Comparison of ENCODE assay signal across 8 cellular contexts in the genomic region with DNA sequence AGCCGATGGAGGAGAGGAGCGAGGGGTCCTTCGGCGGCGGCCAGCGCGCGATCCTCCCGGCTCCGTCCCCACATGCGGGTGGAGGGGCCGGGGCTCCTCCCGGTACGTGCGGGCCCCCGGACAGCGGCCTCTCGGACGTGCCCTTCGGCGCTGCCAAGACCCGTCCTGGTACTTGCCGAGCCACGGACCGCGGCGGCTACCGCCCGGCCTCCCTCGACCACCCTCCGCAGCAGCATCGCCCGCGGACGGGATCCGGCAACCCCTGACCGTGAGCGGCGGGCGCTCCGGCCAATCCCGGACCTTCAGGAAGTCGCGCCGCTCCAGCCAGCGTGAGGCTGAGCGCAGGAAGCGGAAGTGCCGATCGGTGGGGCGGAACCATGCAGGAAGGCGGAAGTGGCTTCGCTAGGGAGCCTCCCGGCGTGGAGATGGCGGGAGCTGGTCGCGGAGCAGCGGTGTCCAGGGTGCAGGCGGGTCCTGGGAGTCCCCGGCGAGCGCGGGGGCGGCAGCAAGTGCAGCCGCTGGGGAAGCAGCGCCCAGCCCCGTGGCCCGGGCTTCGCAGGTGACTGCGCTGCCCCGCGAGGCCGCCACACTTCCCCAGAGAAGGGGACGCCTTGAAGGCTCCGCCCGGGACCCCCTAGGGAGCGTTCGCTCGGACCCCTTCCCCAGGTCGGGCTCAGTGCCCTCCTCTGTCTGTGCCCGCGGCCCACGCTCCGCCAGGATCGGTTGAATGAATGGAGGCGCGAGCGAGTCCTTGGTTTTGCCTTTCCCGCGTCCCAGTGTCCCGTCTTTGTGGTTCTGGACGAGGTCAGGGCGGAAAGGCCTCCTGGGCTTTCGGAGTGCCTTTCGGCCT. TPM values are rescaled to one million over a fixed set of nuclear protein-coding genes. Genes with fewer than 3 reads are reported as not detected.
DNase-seq lines count a peak whose midpoint lies in the region; TF ChIP-seq lines count a peak whose summit lies in the region.

A gene with protein sequence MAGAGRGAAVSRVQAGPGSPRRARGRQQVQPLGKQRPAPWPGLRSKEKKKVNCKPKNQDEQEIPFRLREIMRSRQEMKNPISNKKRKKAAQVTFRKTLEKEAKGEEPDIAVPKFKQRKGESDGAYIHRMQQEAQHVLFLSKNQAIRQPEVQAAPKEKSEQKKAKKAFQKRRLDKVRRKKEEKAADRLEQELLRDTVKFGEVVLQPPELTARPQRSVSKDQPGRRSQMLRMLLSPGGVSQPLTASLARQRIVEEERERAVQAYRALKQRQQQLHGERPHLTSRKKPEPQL (plus strand): TSS at position 396 of the 850 bp plus-strand sequence. CDS start 30 bp downstream, at position 426.
Gene OXLD1, minus strand, starts transcription at position 264 of the 850 bp plus-strand sequence. Its CDS starts 28 bp downstream, at position 236.

- peak within 1 kb of the TSS; percentile 83 for H3K27ac Mint-ChIP-seq in HFFc6
- peak within 1 kb of the TSS; percentile 96 for H3K27ac Mint-ChIP-seq in activated naive CD4-positive, alpha-beta T cell treated with anti-CD3 and anti-CD28 coated beads for 36 hours

- H3K9me3 Mint-ChIP-seq in HFFc6: no peaks in the 10 kb centered on the region
- no peaks in the 10 kb centered on the region for H3K9me3 Mint-ChIP-seq in activated naive CD4-positive, alpha-beta T cell treated with anti-CD3 and anti-CD28 coated beads for 36 hours

- DNase-seq in GM04504 (ENCODE audit: low read depth): peak; percentile 89
- DNase-seq in HFFc6: peak; percentile 94
- peak; percentile 98 for DNase-seq in NB4 (ENCODE audit: low read depth)
- DNase-seq in SK-N-DZ (ENCODE audit: low spot score): peak; percentile 97
- DNase-seq in activated naive CD4-positive, alpha-beta T cell treated with anti-CD3 and anti-CD28 coated beads for 36 hours: peak; percentile 97
- peak; percentile 95 for DNase-seq in germinal center (ENCODE audit: low spot score)
- DNase-seq in non-pigmented ciliary epithelial cell (ENCODE audit: low read depth): peak; percentile 74
- DNase-seq in substantia nigra (lab: John Stamatoyannopoulos, UW): peak; percentile 40 to 97 (median 93)

- intact Hi-C loops in activated naive CD4-positive, alpha-beta T cell treated with anti-CD3 and anti-CD28 coated beads for 36 hours (cut with micrococcal nuclease): loop anchor here (2.0 to 5.0 kb wide), 5 partner anchors 16 to 194 kb away; partner anchors contain the start of genes ACTG1, ARL16, FAAP100 and NPLOC4

- no peak for TF ChIP-seq CTCF in HFFc6 (IDR thresholded peaks at IDR 0.05)
- TF ChIP-seq CTCF in NB4 (IDR thresholded peaks at IDR 0.05; ENCODE audit: low read depth, low read length): no peak

- no peaks in the 10 kb centered on the region; the same call in none of the 2 replicates for H3K27me3 Mint-ChIP-seq in HFFc6 (ENCODE audit: insufficient read depth)
- no peaks in the 10 kb centered on the region for H3K27me3 Mint-ChIP-seq in activated naive CD4-positive, alpha-beta T cell treated with anti-CD3 and anti-CD28 coated beads for 36 hours (ENCODE audit: low read depth)

- peak within 1 kb of the TSS; percentile 91 for H3K4me3 Mint-ChIP-seq in HFFc6
- H3K4me3 Mint-ChIP-seq in activated naive CD4-positive, alpha-beta T cell treated with anti-CD3 and anti-CD28 coated beads for 36 hours: peak within 1 kb of the TSS; percentile 99

- H3K36me3 Mint-ChIP-seq in HFFc6 (ENCODE audit: low read depth): peaks cover 14% of the 10 kb centered on the region; the same call in 1 of the 2 replicates
- peaks cover 42% of the 10 kb centered on the region for H3K36me3 Mint-ChIP-seq in activated naive CD4-positive, alpha-beta T cell treated with anti-CD3 and anti-CD28 coated beads for 36 hours (ENCODE audit: low read depth)

- CTCF ChIA-PET in activated naive CD4-positive, alpha-beta T cell treated with anti-CD3 and anti-CD28 coated beads for 36 hours (lab: Charles Lee): interaction anchor here (0.9 kb wide), 1 partner anchor 16 kb away, joined by 3 read pairs; no protein-coding TSS in a partner anchor

- TF ChIP-seq POLR2A in NB4 (IDR thresholded peaks at IDR 0.05; ENCODE audit: extremely low read depth, insufficient read length): peak; percentile 93

- H3K4me1 Mint-ChIP-seq in HFFc6 (ENCODE audit: low read depth): peaks cover 25% of the 10 kb centered on the region
- peaks cover 52% of the 10 kb centered on the region for H3K4me1 Mint-ChIP-seq in activated naive CD4-positive, alpha-beta T cell treated with anti-CD3 and anti-CD28 coated beads for 36 hours (ENCODE audit: low read depth)

- peak within 1 kb of the TSS; percentile 81 for H3K27ac ChIP-seq in substantia nigra (ENCODE audit: low read depth, low read length, poor library complexity, severe bottlenecking)

- peak within 1 kb of the TSS; percentile 94 for H3K4me3 ChIP-seq in NB4 (ENCODE audit: low read depth, low read length)

RNA-seq across cellular contexts. Expression of the first gene that starts in this region (rescaled TPM):
- 10 to 100 TPM; 22.8 to 28.8 (median 25.2) TPM for total RNA-seq in HFFc6 (2021; fragmentation: NEBNext Ultra II Directional; extraction: Animal tissue kit (Norgen Biotek cat#: 25700))
- 29.5 and 37.1 TPM in 2 replicates for polyA plus RNA-seq in SK-N-DZ (2014; cell fraction: cytosol; rRNA removed)
- 29.1 and 36.7 TPM in 2 replicates for polyA plus RNA-seq in SK-N-DZ (2014; cell fraction: nucleus; rRNA removed)
- total RNA-seq in activated naive CD4-positive, alpha-beta T cell treated with anti-CD3 and anti-CD28 coated beads for 36 hours: 10 to 100 TPM; 30.8 to 32.3 TPM

RNA-seq across cellular contexts. Expression of gene OXLD1, which starts in this region (rescaled TPM):
- total RNA-seq in HFFc6 (2021; fragmentation: NEBNext Ultra II Directional; extraction: Animal tissue kit (Norgen Biotek cat#: 25700)): 10 to 100 TPM; 20.9 to 33.4 (median 30.9) TPM
- 91.7 and 101 TPM in 2 replicates for polyA plus RNA-seq in SK-N-DZ (2014; cell fraction: cytosol; rRNA removed)
- 118 and 167 TPM in 2 replicates for polyA plus RNA-seq in SK-N-DZ (2014; cell fraction: nucleus; rRNA removed)
- 10 to 100 TPM; 41.9 to 44.1 TPM for total RNA-seq in activated naive CD4-positive, alpha-beta T cell treated with anti-CD3 and anti-CD28 coated beads for 36 hours

Comparison
In these comparisons a context has a peak if more than half of its experiments do, and no peak if none do; other contexts are left out.
1. Peak in every context shown above with its lines: DNase-seq, H3K4me3 ChIP-seq and H3K27ac ChIP-seq.